Comparison of ENCODE assay signal across 1 cellular context in genomic region chr15:92848852-92849598, GRCh38.
TF ChIP-seq lines count a peak whose summit lies in the region.

No MANE protein-coding gene starts in this region.

TF ChIP-seq in K562, 482 proteins besides CTCF, POLR2A, EP300 and RAD21 (continued from another document and continues in another):
- no peak for TF ChIP-seq ZBTB26 (CRISPR knock-in tag; IDR thresholded peaks at IDR 0.05)
- no peak for TF ChIP-seq MEF2A (IDR thresholded peaks at IDR 0.05; ENCODE audit: control insufficient read depth, low read depth, low read length)
- TF ChIP-seq SIN3A (IDR thresholded peaks at IDR 0.05; ENCODE audit: borderline replicate concordance in 2 of 2, control insufficient read depth in 1 of 2, low read depth in 2 of 2, low read length in 2 of 2) = no peak
- TF ChIP-seq POLR2AphosphoS2 (IDR thresholded peaks at IDR 0.05; ENCODE audit: low read length) = no peak
- TF ChIP-seq, protein P1, sequence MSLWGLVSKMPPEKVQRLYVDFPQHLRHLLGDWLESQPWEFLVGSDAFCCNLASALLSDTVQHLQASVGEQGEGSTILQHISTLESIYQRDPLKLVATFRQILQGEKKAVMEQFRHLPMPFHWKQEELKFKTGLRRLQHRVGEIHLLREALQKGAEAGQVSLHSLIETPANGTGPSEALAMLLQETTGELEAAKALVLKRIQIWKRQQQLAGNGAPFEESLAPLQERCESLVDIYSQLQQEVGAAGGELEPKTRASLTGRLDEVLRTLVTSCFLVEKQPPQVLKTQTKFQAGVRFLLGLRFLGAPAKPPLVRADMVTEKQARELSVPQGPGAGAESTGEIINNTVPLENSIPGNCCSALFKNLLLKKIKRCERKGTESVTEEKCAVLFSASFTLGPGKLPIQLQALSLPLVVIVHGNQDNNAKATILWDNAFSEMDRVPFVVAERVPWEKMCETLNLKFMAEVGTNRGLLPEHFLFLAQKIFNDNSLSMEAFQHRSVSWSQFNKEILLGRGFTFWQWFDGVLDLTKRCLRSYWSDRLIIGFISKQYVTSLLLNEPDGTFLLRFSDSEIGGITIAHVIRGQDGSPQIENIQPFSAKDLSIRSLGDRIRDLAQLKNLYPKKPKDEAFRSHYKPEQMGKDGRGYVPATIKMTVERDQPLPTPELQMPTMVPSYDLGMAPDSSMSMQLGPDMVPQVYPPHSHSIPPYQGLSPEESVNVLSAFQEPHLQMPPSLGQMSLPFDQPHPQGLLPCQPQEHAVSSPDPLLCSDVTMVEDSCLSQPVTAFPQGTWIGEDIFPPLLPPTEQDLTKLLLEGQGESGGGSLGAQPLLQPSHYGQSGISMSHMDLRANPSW (CRISPR knock-in tag; IDR thresholded peaks at IDR 0.05) = no peak
- TF ChIP-seq TOE1 (IDR thresholded peaks at IDR 0.05; ENCODE audit: borderline replicate concordance) = peak; percentile 57; the same call in 1 of the 2 replicates
- no peak for TF ChIP-seq TOE1 (CRISPR knock-in tag; IDR thresholded peaks at IDR 0.05; ENCODE audit: borderline replicate concordance, low read depth)
- peak; percentile 46; the same call in 1 of the 2 replicates for TF ChIP-seq ZNF134 (CRISPR knock-in tag; conservative IDR thresholded peaks at IDR 0.05)
- no peak for TF ChIP-seq ZNF384 (IDR thresholded peaks at IDR 0.05; ENCODE audit: low read depth, low read length)
- TF ChIP-seq FOXM1 (IDR thresholded peaks at IDR 0.05; ENCODE audit: low read depth) = peak; percentile 81
- TF ChIP-seq FOXM1 (CRISPR knock-in tag; IDR thresholded peaks at IDR 0.05; ENCODE audit: low read depth) = no peak
- 0 out of 2 replicates have a peak, but pooled peaks have one; percentile 38 for TF ChIP-seq KAT7 (CRISPR knock-in tag; IDR thresholded peaks at IDR 0.05; ENCODE audit: borderline replicate concordance)
- TF ChIP-seq MTA2 (IDR thresholded peaks at IDR 0.05; ENCODE audit: low read depth) = peak; percentile 54
- TF ChIP-seq GTF2E2 (tag; IDR thresholded peaks at IDR 0.05) = no peak
- no peak; a peak in 1 of 4 replicates for TF ChIP-seq NONO (IDR thresholded peaks at IDR 0.05; ENCODE audit: low read depth in 2 of 2, low read length in 1 of 2)
- TF ChIP-seq HNRNPUL1 (IDR thresholded peaks at IDR 0.05; ENCODE audit: low read length) = no peak
- TF ChIP-seq GTF2F1 (IDR thresholded peaks at IDR 0.05; ENCODE audit: low read depth, low read length) = no peak
- TF ChIP-seq YY1 (IDR thresholded peaks at IDR 0.05; ENCODE audit: borderline replicate concordance in 1 of 3, control insufficient read depth in 1 of 3, extremely low read depth in 1 of 3, insufficient read depth in 3 of 3, insufficient read length in 1 of 3, insufficient replicate concordance in 2 of 3, low read depth in 1 of 3, low read length in 2 of 3) = no peak
- no peak for TF ChIP-seq HOXB6 (CRISPR knock-in tag; IDR thresholded peaks at IDR 0.05; ENCODE audit: borderline replicate concordance)
- TF ChIP-seq OTX1 (CRISPR knock-in tag; IDR thresholded peaks at IDR 0.05) = no peak
- no peak for TF ChIP-seq E2F8 (IDR thresholded peaks at IDR 0.05; ENCODE audit: low read depth, partially characterized antibody)
- TF ChIP-seq COPS2 (conservative IDR thresholded peaks at IDR 0.05) = no peak
- peak; percentile 52 for TF ChIP-seq PRDM10 (IDR thresholded peaks at IDR 0.05; ENCODE audit: partially characterized antibody)
- TF ChIP-seq HMG20A (CRISPR knock-in tag; conservative IDR thresholded peaks at IDR 0.05) = no peak
- no peak for TF ChIP-seq MCM7 (IDR thresholded peaks at IDR 0.05)
- TF ChIP-seq MYNN (IDR thresholded peaks at IDR 0.05) = peak; percentile 51; the same call in 1 of the 2 replicates
- no peak for TF ChIP-seq MYNN (CRISPR knock-in tag; IDR thresholded peaks at IDR 0.05)
- no peak for TF ChIP-seq ZNF57 (CRISPR knock-in tag; IDR thresholded peaks at IDR 0.05)
- peak; percentile 79 for TF ChIP-seq GATA2 (CRISPR knock-in tag; IDR thresholded peaks at IDR 0.05)
- TF ChIP-seq KDM1A (IDR thresholded peaks at IDR 0.05) = peak; percentile 88 to 90
- TF ChIP-seq MAFF (IDR thresholded peaks at IDR 0.05; ENCODE audit: low read length) = no peak
- no peak for TF ChIP-seq ZC3H8 (IDR thresholded peaks at IDR 0.05)
- TF ChIP-seq, protein P2, sequence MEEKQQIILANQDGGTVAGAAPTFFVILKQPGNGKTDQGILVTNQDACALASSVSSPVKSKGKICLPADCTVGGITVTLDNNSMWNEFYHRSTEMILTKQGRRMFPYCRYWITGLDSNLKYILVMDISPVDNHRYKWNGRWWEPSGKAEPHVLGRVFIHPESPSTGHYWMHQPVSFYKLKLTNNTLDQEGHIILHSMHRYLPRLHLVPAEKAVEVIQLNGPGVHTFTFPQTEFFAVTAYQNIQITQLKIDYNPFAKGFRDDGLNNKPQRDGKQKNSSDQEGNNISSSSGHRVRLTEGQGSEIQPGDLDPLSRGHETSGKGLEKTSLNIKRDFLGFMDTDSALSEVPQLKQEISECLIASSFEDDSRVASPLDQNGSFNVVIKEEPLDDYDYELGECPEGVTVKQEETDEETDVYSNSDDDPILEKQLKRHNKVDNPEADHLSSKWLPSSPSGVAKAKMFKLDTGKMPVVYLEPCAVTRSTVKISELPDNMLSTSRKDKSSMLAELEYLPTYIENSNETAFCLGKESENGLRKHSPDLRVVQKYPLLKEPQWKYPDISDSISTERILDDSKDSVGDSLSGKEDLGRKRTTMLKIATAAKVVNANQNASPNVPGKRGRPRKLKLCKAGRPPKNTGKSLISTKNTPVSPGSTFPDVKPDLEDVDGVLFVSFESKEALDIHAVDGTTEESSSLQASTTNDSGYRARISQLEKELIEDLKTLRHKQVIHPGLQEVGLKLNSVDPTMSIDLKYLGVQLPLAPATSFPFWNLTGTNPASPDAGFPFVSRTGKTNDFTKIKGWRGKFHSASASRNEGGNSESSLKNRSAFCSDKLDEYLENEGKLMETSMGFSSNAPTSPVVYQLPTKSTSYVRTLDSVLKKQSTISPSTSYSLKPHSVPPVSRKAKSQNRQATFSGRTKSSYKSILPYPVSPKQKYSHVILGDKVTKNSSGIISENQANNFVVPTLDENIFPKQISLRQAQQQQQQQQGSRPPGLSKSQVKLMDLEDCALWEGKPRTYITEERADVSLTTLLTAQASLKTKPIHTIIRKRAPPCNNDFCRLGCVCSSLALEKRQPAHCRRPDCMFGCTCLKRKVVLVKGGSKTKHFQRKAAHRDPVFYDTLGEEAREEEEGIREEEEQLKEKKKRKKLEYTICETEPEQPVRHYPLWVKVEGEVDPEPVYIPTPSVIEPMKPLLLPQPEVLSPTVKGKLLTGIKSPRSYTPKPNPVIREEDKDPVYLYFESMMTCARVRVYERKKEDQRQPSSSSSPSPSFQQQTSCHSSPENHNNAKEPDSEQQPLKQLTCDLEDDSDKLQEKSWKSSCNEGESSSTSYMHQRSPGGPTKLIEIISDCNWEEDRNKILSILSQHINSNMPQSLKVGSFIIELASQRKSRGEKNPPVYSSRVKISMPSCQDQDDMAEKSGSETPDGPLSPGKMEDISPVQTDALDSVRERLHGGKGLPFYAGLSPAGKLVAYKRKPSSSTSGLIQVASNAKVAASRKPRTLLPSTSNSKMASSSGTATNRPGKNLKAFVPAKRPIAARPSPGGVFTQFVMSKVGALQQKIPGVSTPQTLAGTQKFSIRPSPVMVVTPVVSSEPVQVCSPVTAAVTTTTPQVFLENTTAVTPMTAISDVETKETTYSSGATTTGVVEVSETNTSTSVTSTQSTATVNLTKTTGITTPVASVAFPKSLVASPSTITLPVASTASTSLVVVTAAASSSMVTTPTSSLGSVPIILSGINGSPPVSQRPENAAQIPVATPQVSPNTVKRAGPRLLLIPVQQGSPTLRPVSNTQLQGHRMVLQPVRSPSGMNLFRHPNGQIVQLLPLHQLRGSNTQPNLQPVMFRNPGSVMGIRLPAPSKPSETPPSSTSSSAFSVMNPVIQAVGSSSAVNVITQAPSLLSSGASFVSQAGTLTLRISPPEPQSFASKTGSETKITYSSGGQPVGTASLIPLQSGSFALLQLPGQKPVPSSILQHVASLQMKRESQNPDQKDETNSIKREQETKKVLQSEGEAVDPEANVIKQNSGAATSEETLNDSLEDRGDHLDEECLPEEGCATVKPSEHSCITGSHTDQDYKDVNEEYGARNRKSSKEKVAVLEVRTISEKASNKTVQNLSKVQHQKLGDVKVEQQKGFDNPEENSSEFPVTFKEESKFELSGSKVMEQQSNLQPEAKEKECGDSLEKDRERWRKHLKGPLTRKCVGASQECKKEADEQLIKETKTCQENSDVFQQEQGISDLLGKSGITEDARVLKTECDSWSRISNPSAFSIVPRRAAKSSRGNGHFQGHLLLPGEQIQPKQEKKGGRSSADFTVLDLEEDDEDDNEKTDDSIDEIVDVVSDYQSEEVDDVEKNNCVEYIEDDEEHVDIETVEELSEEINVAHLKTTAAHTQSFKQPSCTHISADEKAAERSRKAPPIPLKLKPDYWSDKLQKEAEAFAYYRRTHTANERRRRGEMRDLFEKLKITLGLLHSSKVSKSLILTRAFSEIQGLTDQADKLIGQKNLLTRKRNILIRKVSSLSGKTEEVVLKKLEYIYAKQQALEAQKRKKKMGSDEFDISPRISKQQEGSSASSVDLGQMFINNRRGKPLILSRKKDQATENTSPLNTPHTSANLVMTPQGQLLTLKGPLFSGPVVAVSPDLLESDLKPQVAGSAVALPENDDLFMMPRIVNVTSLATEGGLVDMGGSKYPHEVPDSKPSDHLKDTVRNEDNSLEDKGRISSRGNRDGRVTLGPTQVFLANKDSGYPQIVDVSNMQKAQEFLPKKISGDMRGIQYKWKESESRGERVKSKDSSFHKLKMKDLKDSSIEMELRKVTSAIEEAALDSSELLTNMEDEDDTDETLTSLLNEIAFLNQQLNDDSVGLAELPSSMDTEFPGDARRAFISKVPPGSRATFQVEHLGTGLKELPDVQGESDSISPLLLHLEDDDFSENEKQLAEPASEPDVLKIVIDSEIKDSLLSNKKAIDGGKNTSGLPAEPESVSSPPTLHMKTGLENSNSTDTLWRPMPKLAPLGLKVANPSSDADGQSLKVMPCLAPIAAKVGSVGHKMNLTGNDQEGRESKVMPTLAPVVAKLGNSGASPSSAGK (IDR thresholded peaks at IDR 0.05) = 0 out of 2 replicates have a peak, but pooled peaks have one; percentile 12
- TF ChIP-seq U2AF2 (optimal IDR thresholded peaks at IDR 0.05; ENCODE audit: low read depth, low read length) = no peak
- TF ChIP-seq MTA3 (IDR thresholded peaks at IDR 0.05; ENCODE audit: borderline replicate concordance) = peak; percentile 59
- no peak for TF ChIP-seq ZFP30 (CRISPR knock-in tag; IDR thresholded peaks at IDR 0.05; ENCODE audit: borderline replicate concordance)
- TF ChIP-seq ZNF274 (IDR thresholded peaks at IDR 0.05; ENCODE audit: borderline replicate concordance, low read depth, low read length) = no peak
- TF ChIP-seq ZNF75A (CRISPR knock-in tag; IDR thresholded peaks at IDR 0.05) = no peak
- peak; percentile 96 for TF ChIP-seq ATF7 (IDR thresholded peaks at IDR 0.05)
- no peak for TF ChIP-seq ZNF143 (CRISPR knock-in tag; IDR thresholded peaks at IDR 0.05)
- TF ChIP-seq SRF (CRISPR knock-in tag; IDR thresholded peaks at IDR 0.05) = peak in 1 of 2 experiments; percentile 87; a peak in 3 of 4 replicates
- TF ChIP-seq TBL1XR1 (IDR thresholded peaks at IDR 0.05; ENCODE audit: low read length in 2 of 2) = peak in 1 of 2 experiments; percentile 67; a peak in 2 of 4 replicates
- TF ChIP-seq TAF1 (IDR thresholded peaks at IDR 0.05; ENCODE audit: control insufficient read depth, extremely low read depth, insufficient read depth, low read length, severe bottlenecking) = no peak
